ENCODE assay signal across 22 cellular contexts in genomic region chr2:147996828-147997227, GRCh38. TPM values are rescaled to one million over a fixed set of nuclear protein-coding genes. Genes with fewer than 3 reads are reported as not detected.
DNase-seq lines count a peak whose midpoint lies in the region; ATAC-seq, FAIRE-seq and TF ChIP-seq lines count a peak whose summit lies in the region.
"Had no signal": no experiment of that assay in that cellular context is flagged by ENCODE, and none has a peak within 500 bp of the region (broad histone marks: within the 10 kb centered on the region; RNA-seq: fewer than 3 reads in every experiment).

No MANE protein-coding gene starts in this region.

- intact Hi-C loops in GM12878 (cut with micrococcal nuclease; ENCODE audit: unreplicated experiment) = no loop called here

- H3K79me2 ChIP-seq in SK-N-SH (ENCODE audit: insufficient read depth) = peaks cover 78% of the 10 kb centered on the region
- peaks cover 17% of the 10 kb centered on the region for H3K79me2 ChIP-seq in GM12878 (ENCODE audit: control insufficient read depth, insufficient read depth, low read length)

- H3K9ac ChIP-seq in SK-N-SH (no peak overlapping the region), GM12878 (ENCODE audit: control insufficient read depth, insufficient read depth, low read length) (no peak overlapping the region)
- H3K9ac ChIP-seq: BLaER1 treated with 17β-estradiol and CSF1 and Interleukin-3, amounts not matched to agents 10 nM and 100 nM had no signal

- peak; percentile 66 for FAIRE-seq in GM19239 (lab: Jason Lieb, UNC)
- peak; percentile 38 for FAIRE-seq in GM12878 (lab: Jason Lieb, UNC)
- FAIRE-seq: A549, GM12891, GM18507 had no signal

- H2AFZ ChIP-seq in SK-N-SH (ENCODE audit: low read depth) (no peak overlapping the region), GM12878 (ENCODE audit: control insufficient read depth, low read depth, low read length) (no peak overlapping the region)

- POLR2A ChIA-PET in SK-N-SH (lab: Yijun Ruan, JAX) = no interaction called here
- POLR2A ChIA-PET in GM12878 (lab: Charles Lee) = no interaction called here

- H3K9me2 ChIP-seq in SK-N-SH = no peaks in the 10 kb centered on the region

- H3K36me3 ChIP-seq in SK-N-SH (replicated peaks in 1 of 2; ENCODE audit: control insufficient read depth in 1 of 2, insufficient read depth in 2 of 2, low read length in 1 of 2) (peaks cover 8 to 11% of the 10 kb centered on the region in 2 experiments), GM12878 (ENCODE audit: control insufficient read depth in 2 of 2, insufficient read depth in 2 of 2, low read length in 1 of 2) (peaks cover 0 to 3% of the 10 kb centered on the region in 2 experiments; a peak in 2 of 4 replicates)

- in situ Hi-C loops in GM12878 (cut with MboI) = no loop called here

- no peak for DNase-seq in SK-N-SH
- DNase-seq in GM19239 (ENCODE audit: insufficient read length, low spot score) = no peak
- no peak for DNase-seq in GM12878 (ENCODE audit: low read depth, low spot score)
- no peak for DNase-seq in DMS153 treated with DMSO at 0.1 percent for 48 hours (lab: John Stamatoyannopoulos, UW; ENCODE audit: unreplicated experiment)
- no peak for DNase-seq in NCI-H524 treated with DMSO at 0.1 percent for 48 hours (lab: John Stamatoyannopoulos, UW)
- DNase-seq: AML-193; CD4-positive, alpha-beta memory T cell; CD8-positive, alpha-beta memory T cell; COR-L47; DMS53; DMS79; DND-41; EL; GDM1 had no signal

- H3K4me3 ChIP-seq in SK-N-SH (ENCODE audit: low read depth in 2 of 2, low read length in 1 of 2) (no peak overlapping the region), GM12878 (no peak overlapping the region)
- H3K4me3 ChIP-seq: A549; BLaER1 treated with 17β-estradiol and CSF1 and Interleukin-3, amounts not matched to agents 10 nM and 100 nM had no signal

- no peaks in the 10 kb centered on the region for H3K4me1 ChIP-seq in SK-N-SH (ENCODE audit: control insufficient read depth in 1 of 2, insufficient read depth in 2 of 2, low read depth in 1 of 2, low read length in 1 of 2)
- H3K4me1 ChIP-seq in GM12878 (ENCODE audit: control insufficient read depth, insufficient read depth, low read length) = peaks cover 3% of the 10 kb centered on the region; the same call in 1 of the 2 replicates
- H3K4me1 ChIP-seq: A549 had no signal

- TF ChIP-seq CTCF in SK-N-SH (IDR thresholded peaks at IDR 0.05) (no peak), GM12878 (IDR thresholded peaks at IDR 0.05 in 2 of 3, conservative IDR thresholded peaks at IDR 0.05 in 1 of 3; ENCODE audit: control insufficient read depth in 2 of 3, extremely low read depth in 1 of 3, insufficient read depth in 1 of 3, low read depth in 3 of 3, low read length in 3 of 3) (no peak)

- ATAC-seq in SK-N-SH treated with all-trans-retinoic acid at 6 μM for 48 hours (no peak), GM12878 (no peak), GM18520 (IDR thresholded peaks at IDR 0.05; ENCODE audit: unreplicated experiment) (no peak)
- ATAC-seq: A549 had no signal

- no peak overlapping the region for H3K4me2 ChIP-seq in SK-N-SH
- H3K4me2 ChIP-seq in GM12878 (ENCODE audit: control insufficient read depth, insufficient read depth) = no peak overlapping the region
- H3K4me2 ChIP-seq: A549; BLaER1 treated with 17β-estradiol and CSF1 and Interleukin-3, amounts not matched to agents 10 nM and 100 nM had no signal

- TF ChIP-seq POLR2A in GM12878 (IDR thresholded peaks at IDR 0.05; ENCODE audit: low read depth, low read length) = no peak

- CTCF ChIA-PET in SK-N-SH (lab: Yijun Ruan, JAX) = no interaction called here
- CTCF ChIA-PET in GM12878 (lab: Yijun Ruan, JAX) = interaction anchor here (2.8 kb wide), 1 partner anchor 513 kb away, joined by 13 read pairs; no protein-coding TSS in a partner anchor

- no peaks in the 10 kb centered on the region for H3F3A ChIP-seq in SK-N-SH (replicated peaks; ENCODE audit: insufficient read depth)

- H4K20me1 ChIP-seq in SK-N-SH (ENCODE audit: insufficient read depth) (no peaks in the 10 kb centered on the region), GM12878 (ENCODE audit: control insufficient read depth, insufficient read depth) (no peaks in the 10 kb centered on the region)

- BruUV-seq in GM12878 (replicated peaks; lab: Mats Ljungman, UMichigan) = no TSS peak

- SMC1A ChIA-PET in GM12878 (lab: Charles Lee; ENCODE audit: uncharacterized antibody, unreplicated experiment) = interaction anchor here (1.2 kb wide), 1 partner anchor 512 kb away, joined by 4 read pairs; no protein-coding TSS in a partner anchor

- no peaks in the 10 kb centered on the region for H3K27me3 ChIP-seq in SK-N-SH (ENCODE audit: insufficient read depth)
- no peaks in the 10 kb centered on the region for H3K27me3 ChIP-seq in GM12878 (replicated peaks in 1 of 2; ENCODE audit: control insufficient read depth in 2 of 2, insufficient read depth in 2 of 2, low read length in 1 of 2)
- H3K27me3 ChIP-seq: BLaER1 treated with 17β-estradiol and CSF1 and Interleukin-3, amounts not matched to agents 10 nM and 100 nM had no signal

- H3K27ac ChIP-seq in SK-N-SH (ENCODE audit: low read depth in 2 of 2, low read length in 1 of 2) (no peak overlapping the region), GM12878 (ENCODE audit: control insufficient read depth, insufficient read depth) (no peak overlapping the region)
- H3K27ac ChIP-seq: 22Rv1; A549; BLaER1 treated with 17β-estradiol and CSF1 and Interleukin-3, amounts not matched to agents 10 nM and 100 nM; C4-2B had no signal

- no peak for TF ChIP-seq EP300 in SK-N-SH (IDR thresholded peaks at IDR 0.05; ENCODE audit: borderline replicate concordance in 1 of 2, low read depth in 1 of 2, low read length in 1 of 2)
- no peak for TF ChIP-seq EP300 in GM12878 (IDR thresholded peaks at IDR 0.05; ENCODE audit: borderline replicate concordance in 1 of 2, control insufficient read depth in 1 of 2, low read depth in 2 of 2, low read length in 2 of 2)

- TF ChIP-seq RAD21 in SK-N-SH (IDR thresholded peaks at IDR 0.05; ENCODE audit: low read length) (no peak), GM12878 (IDR thresholded peaks at IDR 0.05; ENCODE audit: insufficient read depth, low read depth, low read length) (no peak)

- H3K9me3 ChIP-seq in SK-N-SH (no peaks in the 10 kb centered on the region), GM12878 (replicated peaks; ENCODE audit: control insufficient read depth, insufficient read depth, low read length) (peaks cover 8% of the 10 kb centered on the region)

- RAD21 ChIA-PET in GM12878 (lab: Charles Lee; ENCODE audit: unreplicated experiment) = no interaction called here

TF ChIP-seq in SK-N-SH, 30 proteins besides CTCF, POLR2A, EP300 and RAD21 (continues in another document):
- TF ChIP-seq NFIC (IDR thresholded peaks at IDR 0.05; ENCODE audit: borderline replicate concordance) (no peak), RCOR1 (IDR thresholded peaks at IDR 0.05; ENCODE audit: low read length) (no peak), EZH2phosphoT487 (IDR thresholded peaks at IDR 0.05; ENCODE audit: borderline replicate concordance, low read depth) (no peak), RXRA (IDR thresholded peaks at IDR 0.05; ENCODE audit: borderline replicate concordance, low read depth) (no peak)

TF ChIP-seq in GM12878, 131 proteins besides CTCF, POLR2A, EP300 and RAD21 (continues in another document):
- TF ChIP-seq NRF1 (conservative IDR thresholded peaks at IDR 0.05; ENCODE audit: low read depth, low read length) (no peak), RUNX3 (IDR thresholded peaks at IDR 0.05; ENCODE audit: low read length) (no peak), NFXL1 (IDR thresholded peaks at IDR 0.05; ENCODE audit: borderline replicate concordance) (no peak)

RNA-seq across cellular contexts. Expression of gene ORC4, which starts 23.7 kb away (rescaled TPM):
- polyA plus RNA-seq in SK-N-SH (2012; rRNA removed) (15.2 and 22.0 TPM in 2 replicates), GM12878 (2011; rRNA removed) (55.9 and 98.2 TPM in 2 replicates), GM12878 (2014; fragmentation: Illumina TruSeq; extraction: Trizol) (56.7 and 74.2 TPM in 2 replicates), GM12878 (2014; fragmentation: Nextera tagmentation; extraction: Ambion mirVana) (10 to 100 TPM; 31.3 to 71.3 TPM), GM12878 (2014; rRNA removed) (32.0 and 48.3 TPM in 2 replicates), GM12878 (2016; fragmentation: Nextera tagmentation; extraction: Ambion mirVana) (10 to 100 TPM; 62.3 to 65.5 TPM)
- polyA plus RNA-seq in SK-N-SH (2012; cell fraction: cytosol; rRNA removed) = 26.0 and 29.7 TPM in 2 replicates
- polyA plus RNA-seq in SK-N-SH (2012; cell fraction: nucleus; rRNA removed) = 7.9 and 19.1 TPM in 2 replicates
- 192 and 216 TPM in 2 replicates for total RNA-seq in GM12878 (2013; cell fraction: nucleolus; rRNA removed)
- total RNA-seq in GM12878 (2014; rRNA removed) (25.7 and 27.2 TPM in 2 replicates), GM12878 (2014; rRNA removed; fragmentation: Illumina TruSeq; extraction: Trizol) (32.9 and 35.6 TPM in 2 replicates), GM12878 (2021) (36.6 and 38.2 TPM in 2 replicates)
- polyA plus RNA-seq in GM12878 (2011; ENCODE audit: low read depth) = 6.7 TPM
- 12.6 and 33.1 TPM in 2 replicates for polyA plus RNA-seq in GM12878 (2011; cell fraction: cytosol; rRNA removed)
- 32.5 and 43.1 TPM in 2 replicates for polyA plus RNA-seq in GM12878 (2011; cell fraction: nucleus; rRNA removed)
- polyA plus RNA-seq in GM12878 (2012) = 17.9 and 29.9 TPM in 2 replicates
- 24.7 and 35.3 TPM in 2 replicates for polyA minus RNA-seq in GM12878 (2011; rRNA and poly(A)+ RNA removed)
- polyA minus RNA-seq in GM12878 (2011; cell fraction: cytosol; rRNA and poly(A)+ RNA removed) = 16.2 and 18.5 TPM in 2 replicates
- 45.8 and 75.0 TPM in 2 replicates for polyA minus RNA-seq in GM12878 (2011; cell fraction: nucleus; rRNA and poly(A)+ RNA removed)

RNA-seq across cellular contexts. Expression of gene MBD5, which starts 24.1 kb away (rescaled TPM):
- polyA plus RNA-seq in SK-N-SH (2012; rRNA removed) = 7.4 and 11.7 TPM in 2 replicates
- polyA plus RNA-seq in SK-N-SH (2012; cell fraction: cytosol; rRNA removed) = 8.7 and 9.5 TPM in 2 replicates
- 6.7 and 12.4 TPM in 2 replicates for polyA plus RNA-seq in SK-N-SH (2012; cell fraction: nucleus; rRNA removed)
- 608 and 633 TPM in 2 replicates for total RNA-seq in GM12878 (2013; cell fraction: nucleolus; rRNA removed)
- 23.0 and 24.8 TPM in 2 replicates for total RNA-seq in GM12878 (2014; rRNA removed)
- 27.4 and 34.2 TPM in 2 replicates for total RNA-seq in GM12878 (2014; rRNA removed; fragmentation: Illumina TruSeq; extraction: Trizol)
- total RNA-seq in GM12878 (2021) = 35.5 and 38.0 TPM in 2 replicates
- polyA plus RNA-seq in GM12878 (2011; ENCODE audit: low read depth) = 19.0 TPM
- polyA plus RNA-seq in GM12878 (2011; rRNA removed) = 58.0 and 71.0 TPM in 2 replicates
- polyA plus RNA-seq in GM12878 (2011; cell fraction: cytosol; rRNA removed) = 23.0 and 24.2 TPM in 2 replicates
- polyA plus RNA-seq in GM12878 (2011; cell fraction: nucleus; rRNA removed) = 63.2 and 80.7 TPM in 2 replicates
- 17.0 and 22.3 TPM in 2 replicates for polyA plus RNA-seq in GM12878 (2012)
- 19.1 and 26.5 TPM in 2 replicates for polyA plus RNA-seq in GM12878 (2014; fragmentation: Illumina TruSeq; extraction: Trizol)
- 1 to 10 TPM; 7.4 to 9.2 TPM for polyA plus RNA-seq in GM12878 (2014; fragmentation: Nextera tagmentation; extraction: Ambion mirVana)
- polyA plus RNA-seq in GM12878 (2014; rRNA removed) = 15.8 and 17.7 TPM in 2 replicates
- polyA plus RNA-seq in GM12878 (2016; fragmentation: Nextera tagmentation; extraction: Ambion mirVana) = 10 to 100 TPM; 19.3 to 23.6 TPM
- polyA minus RNA-seq in GM12878 (2011; rRNA and poly(A)+ RNA removed) = 170 and 171 TPM in 2 replicates
- polyA minus RNA-seq in GM12878 (2011; cell fraction: cytosol; rRNA and poly(A)+ RNA removed) = 11.1 and 24.5 TPM in 2 replicates
- 432 and 827 TPM in 2 replicates for polyA minus RNA-seq in GM12878 (2011; cell fraction: nucleus; rRNA and poly(A)+ RNA removed)
